In genomic region chr9:32873131-32873530, GRCh38 we compare ENCODE assay signal across 9 cellular contexts.
"Had no signal": no experiment of that assay in that cellular context is flagged by ENCODE, and none has a peak within 500 bp of the region (broad histone marks: within the 10 kb centered on the region; RNA-seq: fewer than 3 reads in every experiment).

No MANE protein-coding gene starts in this region.

- FAIRE-seq: H1, H54, K562 had no signal

- ATAC-seq: GM23338, K562 had no signal

- H3K27ac Mint-ChIP-seq: GM23338 had no signal

- H3K4me2 ChIP-seq: GM23338 had no signal

- H3K9me3 Mint-ChIP-seq: GM23338, H9 had no signal

- DNase-seq: H9, HCEC 1CT, IMR-90, KG1 had no signal

- H3K4me1 Mint-ChIP-seq: GM23338, H9 had no signal

- H3K27ac ChIP-seq: HL-60 had no signal

- H3K4me3 Mint-ChIP-seq: GM23338, H9 had no signal

- H3K4me3 ChIP-seq: GM23338, K562 had no signal
